Comparison of ENCODE assay signal across 16 cellular contexts in the genomic region with DNA sequence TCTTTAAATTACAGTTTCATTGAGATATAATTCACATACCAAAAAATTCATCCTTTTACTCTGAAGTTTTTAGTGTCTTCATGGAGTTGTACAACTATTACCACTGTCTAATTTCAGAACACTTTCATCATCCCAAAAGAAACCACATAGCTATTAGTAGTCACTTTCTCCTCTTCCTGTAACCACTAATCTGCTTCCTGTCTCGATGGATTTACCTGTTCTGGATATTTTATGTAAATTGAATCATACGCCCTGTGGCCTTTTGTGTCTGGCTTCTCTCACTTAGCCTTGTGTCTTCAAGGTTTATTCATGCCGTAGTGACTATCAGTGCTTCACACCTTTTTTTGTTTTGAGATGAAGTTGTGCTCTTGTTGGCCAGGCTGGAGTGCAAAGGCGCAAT.
"Had no signal": no experiment of that assay in that cellular context is flagged by ENCODE, and none has a peak within 500 bp of the region (broad histone marks: within the 10 kb centered on the region; RNA-seq: fewer than 3 reads in every experiment).

No MANE protein-coding gene starts in this region.

- H2AFZ ChIP-seq: neural progenitor cell had no signal

- ATAC-seq: activated T-helper 17 cell treated with anti-CD3 and anti-CD28 coated beads, Interleukin-2, amount 50 U/mL, for 72 hours; naive thymus-derived CD8-positive, alpha-beta T cell; stimulated activated naive B cell treated with anti-CD40 and anti-IgM and Interleukin-4, amounts not matched to agents 10 μg/mL and 1 μg/mL and 100 μg/mL, for 72 hours; T-cell; WTC11 had no signal

- H3K27me3 ChIP-seq: cardiac muscle cell, neural progenitor cell, sigmoid colon, testis, uterus had no signal

- DNase-seq: activated T-cell treated with anti-CD3 and anti-CD28 coated beads, Interleukin-2, amount 50 U/mL, for 1 hour; left ventricle myocardium inferior; naive thymus-derived CD8-positive, alpha-beta T cell; retina; sigmoid colon; stimulated activated CD4-positive, alpha-beta T cell treated with anti-CD3 and anti-CD28 coated beads, Interleukin-15, amount 100 ng/mL, for 24 hours; stimulated activated CD8-positive, alpha-beta memory T cell treated with anti-CD3 and anti-CD28 coated beads, Interleukin-4, amount 100 ng/mL, for 48 hours; stimulated activated naive B cell treated with anti-CD40 and anti-IgM and Interleukin-4, amounts not matched to agents 10 μg/mL and 1 μg/mL and 100 μg/mL, for 72 hours; T-cell; uterus had no signal

- H3K4me2 ChIP-seq: neural progenitor cell, smooth muscle cell had no signal

- H3K27ac ChIP-seq: cardiac muscle cell, left ventricle myocardium inferior, neural progenitor cell, sigmoid colon, testis, uterus had no signal

- H3K4me1 ChIP-seq: left ventricle myocardium inferior, neural progenitor cell, testis, uterus had no signal

- H3K36me3 ChIP-seq: cardiac muscle cell, neural progenitor cell, uterus had no signal

- H3K9me3 ChIP-seq: left ventricle myocardium inferior, sigmoid colon, testis, uterus had no signal

- H3K4me3 ChIP-seq: cardiac muscle cell, left ventricle myocardium inferior, neural progenitor cell, sigmoid colon, smooth muscle cell, testis, uterus had no signal

- H3K9ac ChIP-seq: neural progenitor cell had no signal
